Comparison of ENCODE assay signal across 24 cellular contexts in genomic region chr1:17065667-17066066, GRCh38. TPM values are rescaled to one million over a fixed set of nuclear protein-coding genes. Genes with fewer than 3 reads are reported as not detected.
DNase-seq lines count a peak whose midpoint lies in the region; ATAC-seq and TF ChIP-seq lines count a peak whose summit lies in the region.
"Had no signal": no experiment of that assay in that cellular context is flagged by ENCODE, and none has a peak within 500 bp of the region (broad histone marks: within the 10 kb centered on the region; RNA-seq: fewer than 3 reads in every experiment).

No MANE protein-coding gene starts in this region.

- WGBS in spleen, 5 donors = 68 to 88% (median 77%) methylated on average over 7 of the region's 7 CpGs

- H3K27me3 Mint-ChIP-seq in dendritic cell treated with granulocyte-macrophage colony-stimulating factor and Interleukin-4, amounts not matched to agents 40 ng/mL and 50 ng/mL, for 4 days = no peaks in the 10 kb centered on the region

- H3K4me3 ChIP-seq in lower lobe of right lung (no peak overlapping the region), spleen (peak overlapping the region in 1 of 8 donors; percentile 3)
- H3K4me3 ChIP-seq: SJSA1 had no signal

- TF ChIP-seq CTCF in lower lobe of right lung (IDR thresholded peaks at IDR 0.05) (no peak), spleen (IDR thresholded peaks at IDR 0.05 in 8 of 11, conservative IDR thresholded peaks at IDR 0.05 in 3 of 11) (no peak)

- peak overlapping the region; percentile 30 for H3K27ac Mint-ChIP-seq in dendritic cell treated with granulocyte-macrophage colony-stimulating factor and Interleukin-4, amounts not matched to agents 40 ng/mL and 50 ng/mL, for 4 days
- H3K27ac Mint-ChIP-seq: H9, HFFc6 had no signal

- H3K9me3 ChIP-seq in lower lobe of right lung = peaks cover 4% of the 10 kb centered on the region
- peaks cover 0 to 15% (median 11%) of the 10 kb centered on the region in 8 donors for H3K9me3 ChIP-seq in spleen

- no peaks in the 10 kb centered on the region for H3K9me3 Mint-ChIP-seq in dendritic cell treated with granulocyte-macrophage colony-stimulating factor and Interleukin-4, amounts not matched to agents 40 ng/mL and 50 ng/mL, for 4 days

- intact Hi-C loops in dendritic cell treated with granulocyte-macrophage colony-stimulating factor and Interleukin-4, amounts not matched to agents 40 ng/mL and 50 ng/mL, for 4 days (cut with micrococcal nuclease) = no loop called here
- intact Hi-C loops in lower lobe of right lung (cut with DNase I) = no loop called here
- intact Hi-C loops in spleen (cut with DNase I; ENCODE audit: low total_unique reads) = no loop called here

- H3K27ac ChIP-seq in lower lobe of right lung = peak overlapping the region; percentile 60
- peak overlapping the region in 6 of 8 donors; percentile 72 to 92 (median 82) for H3K27ac ChIP-seq in spleen
- H3K27ac ChIP-seq: C4-2B, KMS-11, SJSA1 had no signal

- H3K27me3 ChIP-seq in lower lobe of right lung (ENCODE audit: low read depth) (no peaks in the 10 kb centered on the region), spleen (replicated peaks in 1 of 7) (no peaks in the 10 kb centered on the region)
- H3K27me3 ChIP-seq: SJSA1 had no signal

- no peaks in the 10 kb centered on the region for H3K36me3 Mint-ChIP-seq in dendritic cell treated with granulocyte-macrophage colony-stimulating factor and Interleukin-4, amounts not matched to agents 40 ng/mL and 50 ng/mL, for 4 days (ENCODE audit: low read depth)

- no peak overlapping the region for H3K4me3 Mint-ChIP-seq in dendritic cell treated with granulocyte-macrophage colony-stimulating factor and Interleukin-4, amounts not matched to agents 40 ng/mL and 50 ng/mL, for 4 days
- H3K4me3 Mint-ChIP-seq: H9, HFFc6 had no signal

- no peak for TF ChIP-seq POLR2A in spleen (IDR thresholded peaks at IDR 0.05)

- peaks cover 52% of the 10 kb centered on the region for H3K4me1 Mint-ChIP-seq in dendritic cell treated with granulocyte-macrophage colony-stimulating factor and Interleukin-4, amounts not matched to agents 40 ng/mL and 50 ng/mL, for 4 days (ENCODE audit: low read depth)

- peak; percentile 70 for DNase-seq in CD1c-positive myeloid dendritic cell (ENCODE audit: extremely low spot score)
- DNase-seq in lower lobe of right lung = no peak
- DNase-seq in spleen = no peak
- no peak for DNase-seq in cerebellar cortex (ENCODE audit: low spot score)
- DNase-seq: AML-193, EL, GF-D8, H9, HFFc6, IMR-90, NCI-H1105 treated with DMSO at 0.1 percent for 48 hours, NCI-H2029 treated with DMSO at 0.1 percent for 48 hours, NCI-H345, NCI-H526 had no signal

- ATAC-seq in lower lobe of right lung (peak in 1 of 2 donors; percentile 12), HG02852 (IDR thresholded peaks at IDR 0.05; ENCODE audit: unreplicated experiment) (no peak), HG02884 (IDR thresholded peaks at IDR 0.05; ENCODE audit: unreplicated experiment) (no peak), GM18519 (IDR thresholded peaks at IDR 0.05; ENCODE audit: low FRiP score, unreplicated experiment) (no peak)
- ATAC-seq: Right ventricle myocardium inferior had no signal

- H3K4me1 ChIP-seq in lower lobe of right lung = no peaks in the 10 kb centered on the region
- peaks cover 0 to 66% (median 9%) of the 10 kb centered on the region in 6 donors for H3K4me1 ChIP-seq in spleen

- no peaks in the 10 kb centered on the region for H3K36me3 ChIP-seq in lower lobe of right lung
- H3K36me3 ChIP-seq in spleen = peaks cover 0 to 27% (median 0%) of the 10 kb centered on the region in 6 donors
- H3K36me3 ChIP-seq: SJSA1 had no signal

RNA-seq across cellular contexts. Expression of gene SDHB, which starts 11.8 kb away (rescaled TPM):
- 79.8 TPM for total RNA-seq in lower lobe of right lung
- 100 to 1,000 TPM in 3 of 7 donors, 10 to 100 TPM in 4; 82.9 to 132 (median 84.0) TPM for total RNA-seq in spleen
- polyA plus RNA-seq in spleen = 10 to 100 TPM; 49.1 to 85.0 (median 75.4) TPM

RNA-seq across cellular contexts. Expression of gene PADI2, which starts 53.6 kb away (rescaled TPM):
- total RNA-seq in lower lobe of right lung (18.4 TPM), spleen (10 to 100 TPM in 5 of 7 donors, 1 to 10 TPM in 2; 8.7 to 63.6 (median 30.7) TPM)
- 1 to 10 TPM in 2 of 3 donors, under 1 TPM in 1; 0.50 to 3.5 (median 3.3) TPM for polyA plus RNA-seq in spleen
- total RNA-seq: A172, IMR-90, SJSA1 had no signal
- polyA plus RNA-seq: AG04450, IMR-90 had no signal

RNA-seq across cellular contexts. Expression of gene ATP13A2, which starts 53.9 kb away (rescaled TPM):
- total RNA-seq in lower lobe of right lung (39.9 TPM), spleen (10 to 100 TPM; 45.4 to 83.9 (median 69.5) TPM)
- polyA plus RNA-seq in spleen = 10 to 100 TPM; 13.7 to 27.1 (median 18.9) TPM
